22 cellular contexts compared by ENCODE assay signal in the genomic region with DNA sequence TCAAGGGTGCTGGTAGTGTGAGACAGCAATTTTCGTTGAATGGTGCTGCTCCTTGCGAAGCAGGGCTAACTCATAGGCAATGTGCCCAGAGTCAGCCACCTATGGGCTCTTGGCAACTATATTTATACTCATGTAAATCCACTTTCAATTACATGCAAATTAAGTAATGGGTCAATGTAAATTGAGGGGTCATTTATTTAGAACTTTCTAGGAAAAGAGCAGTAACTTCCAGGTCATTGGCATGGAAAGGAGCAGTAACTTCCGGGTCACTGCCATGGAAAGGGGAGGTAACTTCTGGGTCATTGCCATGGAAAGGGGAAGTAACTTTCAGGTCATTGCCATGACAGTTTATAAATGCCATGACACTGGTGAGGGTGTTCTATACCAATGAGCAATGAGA. TPM values are rescaled to one million over a fixed set of nuclear protein-coding genes. Genes with fewer than 3 reads are reported as not detected.
"Had no signal": no experiment of that assay in that cellular context is flagged by ENCODE, and none has a peak within 500 bp of the region (broad histone marks: within the 10 kb centered on the region; RNA-seq: fewer than 3 reads in every experiment).

No MANE protein-coding gene starts in this region.

- H3K9me3 ChIP-seq: body of pancreas, lower lobe of right lung, ovary, tibial artery, uterus had no signal

- H3K4me3 ChIP-seq: body of pancreas, lower lobe of right lung, neural progenitor cell, ovary, tibial artery, uterus had no signal

- H3K9ac ChIP-seq: neural progenitor cell had no signal

- ATAC-seq: activated CD8-positive, alpha-beta T cell treated with anti-CD3 and anti-CD28 coated beads, Interleukin-2, amount 10 ng/mL, durations not matched to agents 7 days and 5 days; body of pancreas; left colon; lower lobe of right lung; WTC11 had no signal

- H3K4me2 ChIP-seq: neural progenitor cell had no signal

- H3K36me3 ChIP-seq: lower lobe of right lung, neural progenitor cell, ovary, tibial artery, uterus had no signal

- H3K4me1 ChIP-seq: body of pancreas, lower lobe of right lung, neural progenitor cell, tibial artery, uterus had no signal

- FAIRE-seq: colon, islet of Langerhans had no signal

- DNase-seq: activated CD4-positive, alpha-beta T cell treated with anti-CD3 and anti-CD28 coated beads for 48 hours; activated CD8-positive, alpha-beta memory T cell treated with anti-CD3 and anti-CD28 coated beads, Interleukin-2, amount 50 U/mL, for 4 hours; activated CD8-positive, alpha-beta T cell treated with anti-CD3 and anti-CD28 coated beads, Interleukin-2, amount 10 ng/mL, durations not matched to agents 7 days and 5 days; activated gamma-delta T cell treated with Interleukin-2 at 50 U/mL for 16 hours; activated T-cell treated with anti-CD3 and anti-CD28 coated beads, Interleukin-2, amount 50 U/mL, for 48 hours; amniotic stem cell; body of pancreas; caudate nucleus; left colon; lower lobe of right lung; ovary; stimulated activated CD4-positive, alpha-beta T cell treated with anti-CD3 and anti-CD28 coated beads, Interleukin-2, amount 100 ng/mL, for 48 hours; stimulated activated naive CD4-positive, alpha-beta T cell; tibial artery; uterus had no signal

- H2AFZ ChIP-seq: neural progenitor cell had no signal

- H3K27me3 ChIP-seq: body of pancreas, ovary, tibial artery, uterus had no signal

- H3K27ac ChIP-seq: body of pancreas, lower lobe of right lung, neural progenitor cell, ovary, tibial artery, uterus had no signal

RNA-seq across cellular contexts. Expression of a gene that starts 11.6 kb away (rescaled TPM):
- total RNA-seq: activated CD8-positive, alpha-beta T cell treated with anti-CD3 and anti-CD28 coated beads, Interleukin-2, amount 10 ng/mL, durations not matched to agents 7 days and 5 days; body of pancreas; lower lobe of right lung; renal cortical epithelial cell; subcutaneous adipose tissue had no signal
- polyA plus RNA-seq: ovary had no signal

RNA-seq across cellular contexts. Expression of a gene that starts 26.3 kb away (rescaled TPM):
- total RNA-seq: activated CD8-positive, alpha-beta T cell treated with anti-CD3 and anti-CD28 coated beads, Interleukin-2, amount 10 ng/mL, durations not matched to agents 7 days and 5 days; body of pancreas; lower lobe of right lung; ovary; renal cortical epithelial cell; WTC11 had no signal
- polyA plus RNA-seq: esophagus, ovary had no signal

RNA-seq across cellular contexts. Expression of a gene that starts 44.8 kb away (rescaled TPM):
- total RNA-seq: activated CD8-positive, alpha-beta T cell treated with anti-CD3 and anti-CD28 coated beads, Interleukin-2, amount 10 ng/mL, durations not matched to agents 7 days and 5 days; body of pancreas; lower lobe of right lung; renal cortical epithelial cell; subcutaneous adipose tissue had no signal
- polyA plus RNA-seq: esophagus had no signal

RNA-seq across cellular contexts. Expression of a gene that starts 53.3 kb away (rescaled TPM):
- total RNA-seq: activated CD8-positive, alpha-beta T cell treated with anti-CD3 and anti-CD28 coated beads, Interleukin-2, amount 10 ng/mL, durations not matched to agents 7 days and 5 days; body of pancreas; left colon; lower lobe of right lung; subcutaneous adipose tissue had no signal
- polyA plus RNA-seq: ovary had no signal
